In genomic region chr1:162443906-162444305, GRCh38 we compare ENCODE assay signal across 1 cellular context.
TF ChIP-seq lines count a peak whose summit lies in the region.

No MANE protein-coding gene starts in this region.

TF ChIP-seq in GM23338, 12 proteins besides CTCF, POLR2A, EP300 and RAD21 (continued from another document):
- TF ChIP-seq ZNF462 (CRISPR knock-in tag; IDR thresholded peaks at IDR 0.05) = no peak
- TF ChIP-seq ZNF331 (CRISPR knock-in tag; IDR thresholded peaks at IDR 0.05; ENCODE audit: low read depth) = no peak
- no peak for TF ChIP-seq REST (IDR thresholded peaks at IDR 0.05; ENCODE audit: unreplicated experiment)
- no peak for TF ChIP-seq CREB1 (CRISPR knock-in tag; IDR thresholded peaks at IDR 0.05; ENCODE audit: low read depth)
- no peak for TF ChIP-seq POLR2AphosphoS5 (IDR thresholded peaks at IDR 0.05; ENCODE audit: low read depth)
- TF ChIP-seq EZH2phosphoT487 (IDR thresholded peaks at IDR 0.05; ENCODE audit: unreplicated experiment) = no peak
- TF ChIP-seq STAT1 (IDR thresholded peaks at IDR 0.05; ENCODE audit: unreplicated experiment) = no peak
TF ChIP-seq in GM23338: peak in this region for 0.
